ENCODE assay signal across 1 cellular context in genomic region chr1:47216278-47217059, GRCh38.
TF ChIP-seq lines count a peak whose summit lies in the region.

No MANE protein-coding gene starts in this region.

TF ChIP-seq in HepG2, 621 proteins besides CTCF, POLR2A, EP300 and RAD21 (continued from another document and continues in another):
- TF ChIP-seq, protein P1, sequence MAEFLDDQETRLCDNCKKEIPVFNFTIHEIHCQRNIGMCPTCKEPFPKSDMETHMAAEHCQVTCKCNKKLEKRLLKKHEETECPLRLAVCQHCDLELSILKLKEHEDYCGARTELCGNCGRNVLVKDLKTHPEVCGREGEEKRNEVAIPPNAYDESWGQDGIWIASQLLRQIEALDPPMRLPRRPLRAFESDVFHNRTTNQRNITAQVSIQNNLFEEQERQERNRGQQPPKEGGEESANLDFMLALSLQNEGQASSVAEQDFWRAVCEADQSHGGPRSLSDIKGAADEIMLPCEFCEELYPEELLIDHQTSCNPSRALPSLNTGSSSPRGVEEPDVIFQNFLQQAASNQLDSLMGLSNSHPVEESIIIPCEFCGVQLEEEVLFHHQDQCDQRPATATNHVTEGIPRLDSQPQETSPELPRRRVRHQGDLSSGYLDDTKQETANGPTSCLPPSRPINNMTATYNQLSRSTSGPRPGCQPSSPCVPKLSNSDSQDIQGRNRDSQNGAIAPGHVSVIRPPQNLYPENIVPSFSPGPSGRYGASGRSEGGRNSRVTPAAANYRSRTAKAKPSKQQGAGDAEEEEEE (CRISPR knock-in tag; IDR thresholded peaks at IDR 0.05; ENCODE audit: borderline replicate concordance) = no peak
- TF ChIP-seq IRF2 (CRISPR knock-in tag; IDR thresholded peaks at IDR 0.05) (0 out of 2 replicates have a peak, but pooled peaks have one; percentile 48), ZNF691 (CRISPR knock-in tag; IDR thresholded peaks at IDR 0.05; ENCODE audit: borderline replicate concordance, low read depth) (no peak), ZNF883 (CRISPR knock-in tag; IDR thresholded peaks at IDR 0.05; ENCODE audit: not compliant biosample characterization) (no peak), NR2F1 (CRISPR knock-in tag; IDR thresholded peaks at IDR 0.05) (peak in 1 of 2 experiments; percentile 63; a peak in 2 of 4 replicates), ZNF253 (CRISPR knock-in tag; IDR thresholded peaks at IDR 0.05; ENCODE audit: borderline replicate concordance) (no peak), BCL6 (CRISPR knock-in tag; IDR thresholded peaks at IDR 0.05) (0 out of 2 replicates have a peak, but pooled peaks have one; percentile 28), KDM5B (CRISPR knock-in tag; IDR thresholded peaks at IDR 0.05; ENCODE audit: borderline replicate concordance) (no peak), SALL1 (CRISPR knock-in tag; IDR thresholded peaks at IDR 0.05) (peak; percentile 54), SP140L (CRISPR knock-in tag; IDR thresholded peaks at IDR 0.05; ENCODE audit: borderline replicate concordance) (no peak), ZNF160 (CRISPR knock-in tag; IDR thresholded peaks at IDR 0.05) (no peak), ZBTB7A (CRISPR knock-in tag; IDR thresholded peaks at IDR 0.05) (peak; percentile 74), ZNF326 (CRISPR knock-in tag; IDR thresholded peaks at IDR 0.05; ENCODE audit: borderline replicate concordance) (no peak), ZNF891 (CRISPR knock-in tag; IDR thresholded peaks at IDR 0.05) (no peak), PRMT3 (CRISPR knock-in tag; IDR thresholded peaks at IDR 0.05; ENCODE audit: borderline replicate concordance, low read depth) (no peak), ZMAT3 (CRISPR knock-in tag; conservative IDR thresholded peaks at IDR 0.05) (no peak), MEIS1 (CRISPR knock-in tag; IDR thresholded peaks at IDR 0.05; ENCODE audit: borderline replicate concordance) (peak; percentile 58; the same call in 1 of the 2 replicates), SAP130 (CRISPR knock-in tag; IDR thresholded peaks at IDR 0.05; ENCODE audit: low read depth) (peak; percentile 56; the same call in 1 of the 2 replicates), JUND (CRISPR knock-in tag; IDR thresholded peaks at IDR 0.05) (no peak), ZHX1 (CRISPR knock-in tag; IDR thresholded peaks at IDR 0.05; ENCODE audit: low read depth) (no peak), NFYB (CRISPR knock-in tag; IDR thresholded peaks at IDR 0.05) (no peak), RXRB (CRISPR knock-in tag; IDR thresholded peaks at IDR 0.05; ENCODE audit: borderline replicate concordance) (peak; percentile 77), GABPB1 (CRISPR knock-in tag; IDR thresholded peaks at IDR 0.05) (no peak), CHCHD3 (CRISPR knock-in tag; IDR thresholded peaks at IDR 0.05) (no peak), ZNF577 (CRISPR knock-in tag; IDR thresholded peaks at IDR 0.05; ENCODE audit: borderline replicate concordance, low read depth) (no peak), HMG20A (CRISPR knock-in tag; IDR thresholded peaks at IDR 0.05; ENCODE audit: borderline replicate concordance) (0 out of 2 replicates have a peak, but pooled peaks have one; percentile 28), ZNF430 (CRISPR knock-in tag; IDR thresholded peaks at IDR 0.05) (no peak), EEA1 (CRISPR knock-in tag; IDR thresholded peaks at IDR 0.05; ENCODE audit: borderline replicate concordance) (no peak), ZNF205 (CRISPR knock-in tag; IDR thresholded peaks at IDR 0.05) (no peak), ZNF75D (CRISPR knock-in tag; IDR thresholded peaks at IDR 0.05; ENCODE audit: borderline replicate concordance) (no peak), GATAD2A (CRISPR knock-in tag; IDR thresholded peaks at IDR 0.05) (peak; percentile 51; the same call in 1 of the 2 replicates), CEBPB (IDR thresholded peaks at IDR 0.05; ENCODE audit: borderline replicate concordance, low read depth, low read length) (no peak), ZNF841 (CRISPR knock-in tag; IDR thresholded peaks at IDR 0.05; ENCODE audit: borderline replicate concordance) (no peak), ZNF576 (CRISPR knock-in tag; IDR thresholded peaks at IDR 0.05) (no peak), ZC3H13 (CRISPR knock-in tag; IDR thresholded peaks at IDR 0.05) (no peak), ZBTB21 (CRISPR knock-in tag; IDR thresholded peaks at IDR 0.05) (peak; percentile 21; the same call in 1 of the 2 replicates), RXRA (CRISPR knock-in tag; IDR thresholded peaks at IDR 0.05) (no peak; the same call in 1 of the 2 replicates), HDAC6 (IDR thresholded peaks at IDR 0.05; ENCODE audit: low read depth, low read length) (no peak)
- TF ChIP-seq, protein P2, sequence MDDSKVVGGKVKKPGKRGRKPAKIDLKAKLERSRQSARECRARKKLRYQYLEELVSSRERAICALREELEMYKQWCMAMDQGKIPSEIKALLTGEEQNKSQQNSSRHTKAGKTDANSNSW (CRISPR knock-in tag; IDR thresholded peaks at IDR 0.05; ENCODE audit: borderline replicate concordance) = no peak
- TF ChIP-seq, protein P3, sequence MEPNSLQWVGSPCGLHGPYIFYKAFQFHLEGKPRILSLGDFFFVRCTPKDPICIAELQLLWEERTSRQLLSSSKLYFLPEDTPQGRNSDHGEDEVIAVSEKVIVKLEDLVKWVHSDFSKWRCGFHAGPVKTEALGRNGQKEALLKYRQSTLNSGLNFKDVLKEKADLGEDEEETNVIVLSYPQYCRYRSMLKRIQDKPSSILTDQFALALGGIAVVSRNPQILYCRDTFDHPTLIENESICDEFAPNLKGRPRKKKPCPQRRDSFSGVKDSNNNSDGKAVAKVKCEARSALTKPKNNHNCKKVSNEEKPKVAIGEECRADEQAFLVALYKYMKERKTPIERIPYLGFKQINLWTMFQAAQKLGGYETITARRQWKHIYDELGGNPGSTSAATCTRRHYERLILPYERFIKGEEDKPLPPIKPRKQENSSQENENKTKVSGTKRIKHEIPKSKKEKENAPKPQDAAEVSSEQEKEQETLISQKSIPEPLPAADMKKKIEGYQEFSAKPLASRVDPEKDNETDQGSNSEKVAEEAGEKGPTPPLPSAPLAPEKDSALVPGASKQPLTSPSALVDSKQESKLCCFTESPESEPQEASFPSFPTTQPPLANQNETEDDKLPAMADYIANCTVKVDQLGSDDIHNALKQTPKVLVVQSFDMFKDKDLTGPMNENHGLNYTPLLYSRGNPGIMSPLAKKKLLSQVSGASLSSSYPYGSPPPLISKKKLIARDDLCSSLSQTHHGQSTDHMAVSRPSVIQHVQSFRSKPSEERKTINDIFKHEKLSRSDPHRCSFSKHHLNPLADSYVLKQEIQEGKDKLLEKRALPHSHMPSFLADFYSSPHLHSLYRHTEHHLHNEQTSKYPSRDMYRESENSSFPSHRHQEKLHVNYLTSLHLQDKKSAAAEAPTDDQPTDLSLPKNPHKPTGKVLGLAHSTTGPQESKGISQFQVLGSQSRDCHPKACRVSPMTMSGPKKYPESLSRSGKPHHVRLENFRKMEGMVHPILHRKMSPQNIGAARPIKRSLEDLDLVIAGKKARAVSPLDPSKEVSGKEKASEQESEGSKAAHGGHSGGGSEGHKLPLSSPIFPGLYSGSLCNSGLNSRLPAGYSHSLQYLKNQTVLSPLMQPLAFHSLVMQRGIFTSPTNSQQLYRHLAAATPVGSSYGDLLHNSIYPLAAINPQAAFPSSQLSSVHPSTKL (CRISPR knock-in tag; IDR thresholded peaks at IDR 0.05) = peak; percentile 51; the same call in 1 of the 2 replicates
- TF ChIP-seq, protein P4, sequence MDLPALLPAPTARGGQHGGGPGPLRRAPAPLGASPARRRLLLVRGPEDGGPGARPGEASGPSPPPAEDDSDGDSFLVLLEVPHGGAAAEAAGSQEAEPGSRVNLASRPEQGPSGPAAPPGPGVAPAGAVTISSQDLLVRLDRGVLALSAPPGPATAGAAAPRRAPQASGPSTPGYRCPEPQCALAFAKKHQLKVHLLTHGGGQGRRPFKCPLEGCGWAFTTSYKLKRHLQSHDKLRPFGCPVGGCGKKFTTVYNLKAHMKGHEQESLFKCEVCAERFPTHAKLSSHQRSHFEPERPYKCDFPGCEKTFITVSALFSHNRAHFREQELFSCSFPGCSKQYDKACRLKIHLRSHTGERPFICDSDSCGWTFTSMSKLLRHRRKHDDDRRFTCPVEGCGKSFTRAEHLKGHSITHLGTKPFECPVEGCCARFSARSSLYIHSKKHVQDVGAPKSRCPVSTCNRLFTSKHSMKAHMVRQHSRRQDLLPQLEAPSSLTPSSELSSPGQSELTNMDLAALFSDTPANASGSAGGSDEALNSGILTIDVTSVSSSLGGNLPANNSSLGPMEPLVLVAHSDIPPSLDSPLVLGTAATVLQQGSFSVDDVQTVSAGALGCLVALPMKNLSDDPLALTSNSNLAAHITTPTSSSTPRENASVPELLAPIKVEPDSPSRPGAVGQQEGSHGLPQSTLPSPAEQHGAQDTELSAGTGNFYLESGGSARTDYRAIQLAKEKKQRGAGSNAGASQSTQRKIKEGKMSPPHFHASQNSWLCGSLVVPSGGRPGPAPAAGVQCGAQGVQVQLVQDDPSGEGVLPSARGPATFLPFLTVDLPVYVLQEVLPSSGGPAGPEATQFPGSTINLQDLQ (CRISPR knock-in tag; IDR thresholded peaks at IDR 0.05) = no peak
- TF ChIP-seq, protein P5, sequence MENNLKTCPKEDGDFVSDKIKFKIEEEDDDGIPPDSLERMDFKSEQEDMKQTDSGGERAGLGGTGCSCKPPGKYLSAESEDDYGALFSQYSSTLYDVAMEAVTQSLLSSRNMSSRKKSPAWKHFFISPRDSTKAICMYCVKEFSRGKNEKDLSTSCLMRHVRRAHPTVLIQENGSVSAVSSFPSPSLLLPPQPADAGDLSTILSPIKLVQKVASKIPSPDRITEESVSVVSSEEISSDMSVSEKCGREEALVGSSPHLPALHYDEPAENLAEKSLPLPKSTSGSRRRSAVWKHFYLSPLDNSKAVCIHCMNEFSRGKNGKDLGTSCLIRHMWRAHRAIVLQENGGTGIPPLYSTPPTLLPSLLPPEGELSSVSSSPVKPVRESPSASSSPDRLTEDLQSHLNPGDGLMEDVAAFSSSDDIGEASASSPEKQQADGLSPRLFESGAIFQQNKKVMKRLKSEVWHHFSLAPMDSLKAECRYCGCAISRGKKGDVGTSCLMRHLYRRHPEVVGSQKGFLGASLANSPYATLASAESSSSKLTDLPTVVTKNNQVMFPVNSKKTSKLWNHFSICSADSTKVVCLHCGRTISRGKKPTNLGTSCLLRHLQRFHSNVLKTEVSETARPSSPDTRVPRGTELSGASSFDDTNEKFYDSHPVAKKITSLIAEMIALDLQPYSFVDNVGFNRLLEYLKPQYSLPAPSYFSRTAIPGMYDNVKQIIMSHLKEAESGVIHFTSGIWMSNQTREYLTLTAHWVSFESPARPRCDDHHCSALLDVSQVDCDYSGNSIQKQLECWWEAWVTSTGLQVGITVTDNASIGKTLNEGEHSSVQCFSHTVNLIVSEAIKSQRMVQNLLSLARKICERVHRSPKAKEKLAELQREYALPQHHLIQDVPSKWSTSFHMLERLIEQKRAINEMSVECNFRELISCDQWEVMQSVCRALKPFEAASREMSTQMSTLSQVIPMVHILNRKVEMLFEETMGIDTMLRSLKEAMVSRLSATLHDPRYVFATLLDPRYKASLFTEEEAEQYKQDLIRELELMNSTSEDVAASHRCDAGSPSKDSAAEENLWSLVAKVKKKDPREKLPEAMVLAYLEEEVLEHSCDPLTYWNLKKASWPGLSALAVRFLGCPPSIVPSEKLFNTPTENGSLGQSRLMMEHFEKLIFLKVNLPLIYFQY (CRISPR knock-in tag; IDR thresholded peaks at IDR 0.05; ENCODE audit: borderline replicate concordance) = no peak
- TF ChIP-seq, protein P6, sequence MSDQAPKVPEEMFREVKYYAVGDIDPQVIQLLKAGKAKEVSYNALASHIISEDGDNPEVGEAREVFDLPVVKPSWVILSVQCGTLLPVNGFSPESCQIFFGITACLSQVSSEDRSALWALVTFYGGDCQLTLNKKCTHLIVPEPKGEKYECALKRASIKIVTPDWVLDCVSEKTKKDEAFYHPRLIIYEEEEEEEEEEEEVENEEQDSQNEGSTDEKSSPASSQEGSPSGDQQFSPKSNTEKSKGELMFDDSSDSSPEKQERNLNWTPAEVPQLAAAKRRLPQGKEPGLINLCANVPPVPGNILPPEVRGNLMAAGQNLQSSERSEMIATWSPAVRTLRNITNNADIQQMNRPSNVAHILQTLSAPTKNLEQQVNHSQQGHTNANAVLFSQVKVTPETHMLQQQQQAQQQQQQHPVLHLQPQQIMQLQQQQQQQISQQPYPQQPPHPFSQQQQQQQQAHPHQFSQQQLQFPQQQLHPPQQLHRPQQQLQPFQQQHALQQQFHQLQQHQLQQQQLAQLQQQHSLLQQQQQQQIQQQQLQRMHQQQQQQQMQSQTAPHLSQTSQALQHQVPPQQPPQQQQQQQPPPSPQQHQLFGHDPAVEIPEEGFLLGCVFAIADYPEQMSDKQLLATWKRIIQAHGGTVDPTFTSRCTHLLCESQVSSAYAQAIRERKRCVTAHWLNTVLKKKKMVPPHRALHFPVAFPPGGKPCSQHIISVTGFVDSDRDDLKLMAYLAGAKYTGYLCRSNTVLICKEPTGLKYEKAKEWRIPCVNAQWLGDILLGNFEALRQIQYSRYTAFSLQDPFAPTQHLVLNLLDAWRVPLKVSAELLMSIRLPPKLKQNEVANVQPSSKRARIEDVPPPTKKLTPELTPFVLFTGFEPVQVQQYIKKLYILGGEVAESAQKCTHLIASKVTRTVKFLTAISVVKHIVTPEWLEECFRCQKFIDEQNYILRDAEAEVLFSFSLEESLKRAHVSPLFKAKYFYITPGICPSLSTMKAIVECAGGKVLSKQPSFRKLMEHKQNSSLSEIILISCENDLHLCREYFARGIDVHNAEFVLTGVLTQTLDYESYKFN (CRISPR knock-in tag; conservative IDR thresholded peaks at IDR 0.05) = peak; percentile 85
